In genomic region chr5:7565559-7565958, GRCh38 we compare ENCODE assay signal across 28 cellular contexts.
"Had no signal": no experiment of that assay in that cellular context is flagged by ENCODE, and none has a peak within 500 bp of the region (broad histone marks: within the 10 kb centered on the region; RNA-seq: fewer than 3 reads in every experiment).

No MANE protein-coding gene starts in this region.

- H3K4me3 ChIP-seq: esophagus muscularis mucosa, gastroesophageal sphincter, heart left ventricle, lower lobe of right lung, prostate gland, right atrium auricular region, smooth muscle cell, thyroid gland, vagina had no signal

- ATAC-seq: foreskin keratinocyte; gastroesophageal sphincter; heart left ventricle; left colon; left ventricle myocardium superior; lower lobe of right lung; naive thymus-derived CD8-positive, alpha-beta T cell; sciatic nerve; stimulated activated naive CD8-positive, alpha-beta T cell treated with anti-CD3 and anti-CD28 coated beads, Interleukin-15, amount 100 ng/mL, for 72 hours had no signal

- H3K27ac ChIP-seq: esophagus muscularis mucosa, foreskin keratinocyte, gastroesophageal sphincter, heart left ventricle, lower lobe of right lung, prostate gland, right atrium auricular region, thyroid gland, vagina had no signal

- H3K27me3 ChIP-seq: esophagus muscularis mucosa, foreskin keratinocyte, gastroesophageal sphincter, heart left ventricle, right atrium auricular region, thyroid gland, vagina had no signal

- H3K4me1 ChIP-seq: foreskin keratinocyte, gastroesophageal sphincter, heart left ventricle, lower lobe of right lung, prostate gland, right atrium auricular region, thyroid gland, vagina had no signal

- DNase-seq: effector memory CD4-positive, alpha-beta T cell; foreskin keratinocyte; heart left ventricle; hypothalamus; immature natural killer cell; islet precursor cell; kidney glomerular epithelial cell; left colon; left ventricle myocardium superior; lower lobe of right lung; naive thymus-derived CD8-positive, alpha-beta T cell; nephron progenitor cell; nucleus accumbens; stimulated activated CD4-positive, alpha-beta T cell treated with anti-CD3 and anti-CD28 coated beads, Interleukin-12 subunit alpha, Interleukin-12 subunit beta, amount 100 ng/mL, for 4 hours; stimulated activated CD4-positive, alpha-beta T cell treated with anti-CD3 and anti-CD28 coated beads, Interleukin-1b, Interleukin-23, amount 100 ng/mL, for 48 hours; stimulated activated CD4-positive, alpha-beta T cell treated with anti-CD3 and anti-CD28 coated beads, Interleukin-4, amount 100 ng/mL, for 1 hour; stimulated activated CD8-positive, alpha-beta memory T cell treated with anti-CD3 and anti-CD28 coated beads, Interleukin-4, amount 100 ng/mL, for 48 hours; stimulated activated naive CD4-positive, alpha-beta T cell; stimulated activated naive CD8-positive, alpha-beta T cell treated with anti-CD3 and anti-CD28 coated beads, Interleukin-15, amount 100 ng/mL, for 72 hours; thyroid gland; trophoblast cell had no signal

- H3K36me3 ChIP-seq: esophagus muscularis mucosa, gastroesophageal sphincter, heart left ventricle, lower lobe of right lung, prostate gland, right atrium auricular region, thyroid gland, vagina had no signal

- H3K9me3 ChIP-seq: esophagus muscularis mucosa, gastroesophageal sphincter, heart left ventricle, lower lobe of right lung, prostate gland, right atrium auricular region, thyroid gland, vagina had no signal
